ENCODE assay signal across 7 cellular contexts in genomic region chr15:73527598-73527997, GRCh38.
"Had no signal": no experiment of that assay in that cellular context is flagged by ENCODE, and none has a peak within 500 bp of the region (broad histone marks: within the 10 kb centered on the region; RNA-seq: fewer than 3 reads in every experiment).

No MANE protein-coding gene starts in this region.

- H3K4me3 ChIP-seq: GM12878 had no signal

- DNase-seq: GDM1, GF-D8 had no signal

- ATAC-seq: GM12878 had no signal

- FAIRE-seq: GM12878, GM12891, GM12892, GM18507, GM19239 had no signal
